ENCODE assay signal across 20 cellular contexts in the genomic region with DNA sequence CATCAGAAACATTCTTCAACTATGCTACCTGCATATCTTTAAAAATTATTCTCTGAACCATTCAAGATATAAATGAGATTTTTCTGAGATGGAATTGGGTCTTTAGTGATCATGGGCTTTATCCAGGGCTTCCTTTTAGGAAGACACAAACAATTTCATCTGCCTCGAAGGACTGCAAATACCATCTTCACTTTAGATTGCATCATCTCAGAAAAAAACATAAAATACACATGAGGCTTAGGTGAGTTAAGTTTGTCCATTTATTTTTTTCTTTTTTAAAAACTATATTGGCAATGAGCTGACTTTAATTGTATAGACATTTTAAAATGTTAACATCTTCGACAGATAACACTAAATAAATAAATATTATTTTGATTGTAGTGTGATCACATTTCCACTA. TPM values are rescaled to one million over a fixed set of nuclear protein-coding genes. Genes with fewer than 3 reads are reported as not detected.
DNase-seq lines count a peak whose midpoint lies in the region; ATAC-seq and TF ChIP-seq lines count a peak whose summit lies in the region.
"Had no signal": no experiment of that assay in that cellular context is flagged by ENCODE, and none has a peak within 500 bp of the region (broad histone marks: within the 10 kb centered on the region; RNA-seq: fewer than 3 reads in every experiment).

No MANE protein-coding gene starts in this region.

- no peaks in the 10 kb centered on the region for H3K9me3 Mint-ChIP-seq in GM23338
- H3K9me3 Mint-ChIP-seq: CD14-positive monocyte; CD4-positive, alpha-beta T cell; CD8-positive, alpha-beta memory T cell had no signal

- no peak overlapping the region for H3K4me3 Mint-ChIP-seq in GM23338
- H3K4me3 Mint-ChIP-seq: CD14-positive monocyte; CD4-positive, alpha-beta T cell; CD8-positive, alpha-beta memory T cell had no signal

- H3K4me1 ChIP-seq in cardiac muscle cell (ENCODE audit: low read depth) (no peaks in the 10 kb centered on the region), GM23338 (ENCODE audit: insufficient read depth) (peaks cover 11% of the 10 kb centered on the region), psoas muscle (peaks cover 62% of the 10 kb centered on the region)
- H3K4me1 ChIP-seq: BE2C; BLaER1 treated with 17β-estradiol and CSF1 and Interleukin-3, amounts not matched to agents 10 nM and 100 nM had no signal

- DNase-seq in cardiac muscle cell (ENCODE audit: low read depth in 1 of 2, low spot score in 1 of 2) (no peak), left cardiac atrium (no peak), GM23338 (ENCODE audit: low spot score) (no peak), OCI-M1 (lab: John Stamatoyannopoulos, UW) (peak; percentile 41), psoas muscle (no peak), foreskin melanocyte (no peak), EL (no peak)
- DNase-seq: AML-193; BE2C; CD4-positive, alpha-beta T cell; CD8-positive, alpha-beta memory T cell; DMS 273 treated with DMSO at 0.1 percent for 48 hours; DMS79; GF-D8; GOT3; H7; HCEC 1CT had no signal

- no peaks in the 10 kb centered on the region for H3K9me2 ChIP-seq in GM23338 (ENCODE audit: insufficient read depth)

- intact Hi-C loops in left cardiac atrium (cut with DNase I) (no loop called here), psoas muscle (cut with DNase I) (no loop called here)

- peak overlapping the region; percentile 79; the same call in 1 of the 2 replicates for H3K27ac Mint-ChIP-seq in GM23338
- H3K27ac Mint-ChIP-seq: CD14-positive monocyte; CD4-positive, alpha-beta T cell; CD8-positive, alpha-beta memory T cell had no signal

- H3K9me3 ChIP-seq in cardiac muscle cell (ENCODE audit: low read depth) (no peaks in the 10 kb centered on the region), psoas muscle (no peaks in the 10 kb centered on the region)
- H3K9me3 ChIP-seq: BE2C; BLaER1 treated with 17β-estradiol and CSF1 and Interleukin-3, amounts not matched to agents 10 nM and 100 nM had no signal

- WGBS in psoas muscle, 3 donors = 44 to 59% (median 47%) methylated on average over 2 of the region's 2 CpGs

- no peaks in the 10 kb centered on the region for H3K79me2 ChIP-seq in GM23338 (replicated peaks; ENCODE audit: insufficient read depth)

- ATAC-seq in left cardiac atrium = no peak
- no peak for ATAC-seq in GM23338
- no peak for ATAC-seq in psoas muscle

- H3K4me2 ChIP-seq in GM23338 = no peak overlapping the region
- H3K4me2 ChIP-seq: BLaER1 treated with 17β-estradiol and CSF1 and Interleukin-3, amounts not matched to agents 10 nM and 100 nM had no signal

- no peaks in the 10 kb centered on the region for H3K27me3 Mint-ChIP-seq in GM23338 (ENCODE audit: insufficient read depth, low read depth, poor library complexity)
- H3K27me3 Mint-ChIP-seq: CD4-positive, alpha-beta T cell; CD8-positive, alpha-beta memory T cell had no signal

- no peaks in the 10 kb centered on the region for H3K27me3 ChIP-seq in cardiac muscle cell
- no peaks in the 10 kb centered on the region for H3K27me3 ChIP-seq in GM23338 (ENCODE audit: insufficient read depth)
- no peaks in the 10 kb centered on the region for H3K27me3 ChIP-seq in psoas muscle (ENCODE audit: insufficient read depth in 3 of 3, low read length in 2 of 3)
- H3K27me3 ChIP-seq: BE2C; BLaER1 treated with 17β-estradiol and CSF1 and Interleukin-3, amounts not matched to agents 10 nM and 100 nM had no signal

- no peaks in the 10 kb centered on the region for H3F3A ChIP-seq in GM23338 (replicated peaks; ENCODE audit: low read depth)

- H3K4me3 ChIP-seq in cardiac muscle cell = no peak overlapping the region
- H3K4me3 ChIP-seq in GM23338 = no peak overlapping the region
- peak overlapping the region; percentile 80 for H3K4me3 ChIP-seq in psoas muscle
- H3K4me3 ChIP-seq: BLaER1 treated with 17β-estradiol and CSF1 and Interleukin-3, amounts not matched to agents 10 nM and 100 nM had no signal

- H3K36me3 Mint-ChIP-seq in GM23338 (ENCODE audit: low read depth) = no peaks in the 10 kb centered on the region
- H3K36me3 Mint-ChIP-seq: CD14-positive monocyte had no signal

- peaks cover 98% of the 10 kb centered on the region for H3K36me3 ChIP-seq in cardiac muscle cell
- H3K36me3 ChIP-seq in GM23338 (ENCODE audit: insufficient read depth) = no peaks in the 10 kb centered on the region; the same call in 1 of the 2 replicates
- H3K36me3 ChIP-seq in psoas muscle (ENCODE audit: insufficient read depth in 1 of 2, low read depth in 1 of 2) = peaks cover 12 to 100% of the 10 kb centered on the region in 2 donors
- H3K36me3 ChIP-seq: BE2C; BLaER1 treated with 17β-estradiol and CSF1 and Interleukin-3, amounts not matched to agents 10 nM and 100 nM had no signal

- peak overlapping the region; percentile 66 for H3K27ac ChIP-seq in cardiac muscle cell
- no peak overlapping the region for H3K27ac ChIP-seq in GM23338 (ENCODE audit: low read depth)
- H3K27ac ChIP-seq in psoas muscle = peak overlapping the region; percentile 63
- H3K27ac ChIP-seq: 22Rv1; BLaER1 treated with 17β-estradiol and CSF1 and Interleukin-3, amounts not matched to agents 10 nM and 100 nM had no signal

- H4K20me1 ChIP-seq in GM23338 (replicated peaks; ENCODE audit: insufficient read depth) = no peaks in the 10 kb centered on the region
- H4K20me1 ChIP-seq: BLaER1 treated with 17β-estradiol and CSF1 and Interleukin-3, amounts not matched to agents 10 nM and 100 nM had no signal

- no peak overlapping the region for H2AFZ ChIP-seq in GM23338

- TF ChIP-seq CTCF in cardiac muscle cell (IDR thresholded peaks at IDR 0.05; ENCODE audit: low read depth, low read length) (no peak), GM23338 (conservative IDR thresholded peaks at IDR 0.05; ENCODE audit: low read depth in 2 of 2) (no peak), psoas muscle (IDR thresholded peaks at IDR 0.05) (no peak)

- peaks cover 16% of the 10 kb centered on the region for H3K4me1 Mint-ChIP-seq in GM23338
- H3K4me1 Mint-ChIP-seq: CD14-positive monocyte; CD8-positive, alpha-beta memory T cell had no signal

TF ChIP-seq in GM23338, 12 proteins besides CTCF, POLR2A, EP300 and RAD21:
- TF ChIP-seq JUNB (IDR thresholded peaks at IDR 0.05; ENCODE audit: unreplicated experiment) = no peak
- no peak for TF ChIP-seq CREB1 (CRISPR knock-in tag; IDR thresholded peaks at IDR 0.05; ENCODE audit: low read depth)
- TF ChIP-seq STAT1 (IDR thresholded peaks at IDR 0.05; ENCODE audit: unreplicated experiment) = no peak
- no peak for TF ChIP-seq POLR2AphosphoS5 (IDR thresholded peaks at IDR 0.05; ENCODE audit: low read depth)

RNA-seq across cellular contexts. Expression of a gene that starts 20.1 kb away (rescaled TPM):
- total RNA-seq in cardiac muscle cell = 473 and 1,214 TPM in 2 replicates
- 1,208 and 1,558 TPM in 2 replicates for polyA plus RNA-seq in cardiac muscle cell
- 1,000 to 10,000 TPM; 1,545 to 1,612 TPM for total RNA-seq in left cardiac atrium
- 8.3 and 12.5 TPM in 2 replicates for total RNA-seq in GM23338 (2014; rRNA removed; shearing (Covaris generic))
- 13.2 and 15.7 TPM in 2 replicates for polyA plus RNA-seq in GM23338 (2016; fragmentation: Nextera tagmentation; extraction: Ambion mirVana)
- 1,000 to 10,000 TPM; 4,462 to 7,650 (median 6,674) TPM for total RNA-seq in psoas muscle
- polyA plus RNA-seq in psoas muscle = 100 to 1,000 TPM; 137 to 248 (median 173) TPM

Comparison
In these comparisons a context has a peak if more than half of its experiments do, and no peak if none do; other contexts are left out.
1. RNA of a gene that starts 20.1 kb away (total RNA-seq): 4,462 to 7,650 TPM in psoas muscle, 1,545 to 1,612 TPM in left cardiac atrium and 473 to 1,214 TPM in cardiac muscle cell; 8.3 to 12.5 TPM in GM23338; every median in the first group is over 10 times any median in the second.